8 cellular contexts compared by ENCODE assay signal in genomic region chr16:9092282-9092962, GRCh38. TPM values are rescaled to one million over a fixed set of nuclear protein-coding genes. Genes with fewer than 3 reads are reported as not detected.
DNase-seq lines count a peak whose midpoint lies in the region; ATAC-seq and TF ChIP-seq lines count a peak whose summit lies in the region.

No MANE protein-coding gene starts in this region.

- H3K9me3 Mint-ChIP-seq in activated T-helper 17 cell treated with anti-CD3 and anti-CD28 coated beads, Interleukin-2, amount 50 U/mL, for 72 hours: no peaks in the 10 kb centered on the region

- no peaks in the 10 kb centered on the region for H3K9me3 ChIP-seq in HEK293 (ENCODE audit: control insufficient read depth, insufficient read depth, low read depth, low read length)

- CTCF ChIA-PET in GM10248 (lab: Yijun Ruan, JAX) (interaction anchor here (1.3 to 1.9 kb wide), 4 partner anchors 10 to 84 kb away, joined by 4 to 7 read pairs (median 6); no protein-coding TSS in a partner anchor), HEK293 (lab: Yijun Ruan, JAX) (interaction anchor here (0.7 kb wide), 1 partner anchor 158 kb away, joined by 3 read pairs; no protein-coding TSS in a partner anchor)

- no peaks in the 10 kb centered on the region for H3K27me3 Mint-ChIP-seq in activated T-helper 17 cell treated with anti-CD3 and anti-CD28 coated beads, Interleukin-2, amount 50 U/mL, for 72 hours

- no peak for ATAC-seq in activated T-helper 17 cell treated with anti-CD3 and anti-CD28 coated beads, Interleukin-2, amount 50 U/mL, for 72 hours (replicated peaks)
- ATAC-seq in GM19351 (IDR thresholded peaks at IDR 0.05; ENCODE audit: unreplicated experiment): no peak

- POLR2A ChIA-PET in GM10248 (lab: Yijun Ruan, JAX): interaction anchor here (0.6 to 3.6 kb wide), 11 partner anchors 9 to 1208 kb away, joined by 3 to 49 read pairs (median 3); partner anchors contain the start of gene CARHSP1
- POLR2A ChIA-PET in HEK293 (lab: Yijun Ruan, JAX): interaction anchor here (0.8 to 3.2 kb wide), 11 partner anchors 9 to 224 kb away, joined by 3 to 76 read pairs (median 5); partner anchors contain the start of gene CARHSP1

- H3K4me3 ChIP-seq in HEK293 (ENCODE audit: low read depth, low read length) (peak overlapping the region; percentile 99), foreskin fibroblast (ENCODE audit: low read depth in 1 of 2, low read length in 2 of 2) (peak overlapping the region; percentile 68 to 77)

- peak overlapping the region; percentile 96 for H3K4me3 Mint-ChIP-seq in activated T-helper 17 cell treated with anti-CD3 and anti-CD28 coated beads, Interleukin-2, amount 50 U/mL, for 72 hours

- peak overlapping the region; percentile 98 for H3K27ac Mint-ChIP-seq in activated T-helper 17 cell treated with anti-CD3 and anti-CD28 coated beads, Interleukin-2, amount 50 U/mL, for 72 hours

- TF ChIP-seq CTCF in GM10248 (IDR thresholded peaks at IDR 0.05; ENCODE audit: control extremely low read depth, extremely low read depth, low read depth, missing control alignments): peak; percentile 22
- no peak; the same call in 1 of the 2 replicates for TF ChIP-seq CTCF in HEK293 (tag by site-specific recombination; IDR thresholded peaks at IDR 0.05)
- no peak for TF ChIP-seq CTCF in foreskin fibroblast (IDR thresholded peaks at IDR 0.05; ENCODE audit: low read depth, low read length)

- peaks cover 65% of the 10 kb centered on the region for H3K36me3 Mint-ChIP-seq in activated T-helper 17 cell treated with anti-CD3 and anti-CD28 coated beads, Interleukin-2, amount 50 U/mL, for 72 hours (ENCODE audit: low read depth)

- peaks cover 9% of the 10 kb centered on the region for H3K4me1 ChIP-seq in HEK293 (ENCODE audit: control insufficient read depth, insufficient read depth, low read length)

- H3K36me3 ChIP-seq in HEK293 (ENCODE audit: control insufficient read depth in 2 of 2, insufficient read depth in 1 of 2, low read length in 2 of 2): peaks cover 11 to 42% of the 10 kb centered on the region in 2 experiments

- DNase-seq in GM10248 (ENCODE audit: extremely low spot score): peak; percentile 37
- peak; percentile 14 for DNase-seq in NCI-H526 treated with DMSO at 0.1 percent for 48 hours (lab: John Stamatoyannopoulos, UW)
- peak in 1 of 2 donors; percentile 57 for DNase-seq in foreskin fibroblast
- peak in 40 of 56 donors; percentile 3 to 64 (median 33) for DNase-seq in nucleus accumbens (lab: John Stamatoyannopoulos, UW)
- DNase-seq in inferior parietal cortex (ENCODE audit: extremely low spot score): no peak

- H3K4me1 Mint-ChIP-seq in activated T-helper 17 cell treated with anti-CD3 and anti-CD28 coated beads, Interleukin-2, amount 50 U/mL, for 72 hours: peaks cover 27% of the 10 kb centered on the region

- H3K27ac ChIP-seq in HEK293 (ENCODE audit: extremely low read depth, low read depth, low read length): peak overlapping the region; percentile 89

TF ChIP-seq in HEK293, 187 proteins besides CTCF, POLR2A, EP300 and RAD21 (continues in another document):
- peak; percentile 91 for TF ChIP-seq YY1 (tag by site-specific recombination; IDR thresholded peaks at IDR 0.05)
- 0 out of 2 replicates have a peak, but pooled peaks have one; percentile 21 for TF ChIP-seq ZNF398 (tag by site-specific recombination; IDR thresholded peaks at IDR 0.05)
- TF ChIP-seq ZNF600 (tag by site-specific recombination; IDR thresholded peaks at IDR 0.05): peak; percentile 76; the same call in 1 of the 2 replicates
- TF ChIP-seq ZNF350 (tag by site-specific recombination; IDR thresholded peaks at IDR 0.05): no peak
- TF ChIP-seq ZNF19 (tag by site-specific recombination; IDR thresholded peaks at IDR 0.05; ENCODE audit: low read depth): no peak
- TF ChIP-seq YY2 (tag by site-specific recombination; IDR thresholded peaks at IDR 0.05): peak; percentile 63; the same call in 1 of the 2 replicates
- no peak for TF ChIP-seq ZNF169 (tag by site-specific recombination; IDR thresholded peaks at IDR 0.05)
- TF ChIP-seq MYNN (tag by site-specific recombination; IDR thresholded peaks at IDR 0.05; ENCODE audit: borderline replicate concordance): peak; percentile 26; the same call in 1 of the 2 replicates
- no peak for TF ChIP-seq ZNF776 (tag by site-specific recombination; IDR thresholded peaks at IDR 0.05; ENCODE audit: borderline replicate concordance)
- TF ChIP-seq ZNF223 (tag by site-specific recombination; IDR thresholded peaks at IDR 0.05): no peak
- peak; percentile 62 for TF ChIP-seq ZIC2 (tag by site-specific recombination; IDR thresholded peaks at IDR 0.05)
- no peak for TF ChIP-seq ZNF274 (IDR thresholded peaks at IDR 0.05; ENCODE audit: low read length)
- no peak for TF ChIP-seq ZNF274 (tag by site-specific recombination; IDR thresholded peaks at IDR 0.05; ENCODE audit: borderline replicate concordance)
- no peak for TF ChIP-seq ZNF701 (tag by site-specific recombination; IDR thresholded peaks at IDR 0.05)
- no peak for TF ChIP-seq ZNF133 (tag by site-specific recombination; IDR thresholded peaks at IDR 0.05)
- no peak for TF ChIP-seq ZNF280D (tag by site-specific recombination; IDR thresholded peaks at IDR 0.05)
- no peak for TF ChIP-seq ZNF704 (tag by site-specific recombination; IDR thresholded peaks at IDR 0.05)
- TF ChIP-seq ZNF76 (tag by site-specific recombination; IDR thresholded peaks at IDR 0.05; ENCODE audit: borderline replicate concordance, low read depth): peak; percentile 48; the same call in 1 of the 2 replicates
- TF ChIP-seq ZNF639 (tag by site-specific recombination; IDR thresholded peaks at IDR 0.05): peak; percentile 72
- no peak for TF ChIP-seq ZNF132 (tag by site-specific recombination; IDR thresholded peaks at IDR 0.05; ENCODE audit: borderline replicate concordance)

RNA-seq across cellular contexts. Expression of gene HAPSTR1, which starts 1.0 kb away (rescaled TPM):
- 10 to 100 TPM; 46.1 to 58.1 TPM for total RNA-seq in activated T-helper 17 cell treated with anti-CD3 and anti-CD28 coated beads, Interleukin-2, amount 50 U/mL, for 72 hours
